ENCODE assay signal across 1 cellular context in genomic region chrX:48694776-48695523, GRCh38.
TF ChIP-seq lines count a peak whose summit lies in the region.

No MANE protein-coding gene starts in this region.

TF ChIP-seq in endothelial cell of umbilical vein, 7 proteins besides CTCF, POLR2A, EP300 and RAD21:
- TF ChIP-seq GATA2 (IDR thresholded peaks at IDR 0.05; ENCODE audit: insufficient read depth, insufficient read length, low read depth, low read length): no peak
- TF ChIP-seq FOS (IDR thresholded peaks at IDR 0.05; ENCODE audit: borderline replicate concordance, insufficient read depth, low read length): no peak
- TF ChIP-seq JUN (IDR thresholded peaks at IDR 0.05; ENCODE audit: borderline replicate concordance, insufficient read depth, insufficient read length, low read depth): no peak
- no peak for TF ChIP-seq MAX (IDR thresholded peaks at IDR 0.05; ENCODE audit: insufficient read depth, insufficient read length)
- no peak for TF ChIP-seq EZH2 (IDR thresholded peaks at IDR 0.05; ENCODE audit: borderline replicate concordance, low read depth, low read length, severe bottlenecking)
- no peak for TF ChIP-seq MYC (IDR thresholded peaks at IDR 0.05; ENCODE audit: low read depth, low read length)
- no peak for TF ChIP-seq POLR2AphosphoS5 (IDR thresholded peaks at IDR 0.05; ENCODE audit: insufficient read depth, low read depth, low read length)
